1 cellular context compared by ENCODE assay signal in the genomic region with DNA sequence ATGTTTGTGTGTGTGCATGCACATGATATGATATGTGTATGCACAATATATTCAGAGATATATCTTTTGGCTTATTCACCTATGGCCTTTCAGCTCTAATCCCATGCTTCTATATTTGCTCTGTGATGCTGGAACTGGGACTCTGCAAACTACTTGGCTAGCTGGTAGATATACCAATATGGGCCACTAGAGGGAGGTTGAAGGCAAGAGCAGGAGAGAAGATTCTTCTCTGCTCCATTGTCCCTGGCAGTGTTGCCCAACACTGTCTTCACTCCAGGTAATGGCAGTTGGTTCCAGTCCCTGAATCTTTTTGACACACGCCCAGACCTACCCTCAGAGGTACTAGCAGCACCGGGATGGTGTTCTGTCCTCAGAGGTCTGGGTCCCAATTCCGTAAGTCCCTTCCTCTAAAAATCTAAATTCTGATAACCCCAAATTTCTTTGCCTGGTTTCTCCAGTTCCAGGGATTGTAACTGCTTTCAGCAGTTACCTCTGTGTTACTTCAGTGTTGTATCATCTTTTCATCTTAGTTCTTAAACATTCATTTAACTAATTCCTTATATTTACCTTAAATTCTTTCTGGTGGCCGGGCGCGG.
A peak's percentile ranks its signal among the peaks of the same experiment; 100 is the strongest.
TF ChIP-seq lines count a peak whose summit lies in the region.

No MANE protein-coding gene starts in this region.

TF ChIP-seq in IMR-90, 13 proteins besides CTCF, POLR2A, EP300 and RAD21 (continued from another document):
- TF ChIP-seq USF2 (IDR thresholded peaks at IDR 0.05; ENCODE audit: low read depth, low read length) (no peak), SMC3 (IDR thresholded peaks at IDR 0.05; ENCODE audit: low read depth, low read length) (peak; percentile 61), MAZ (IDR thresholded peaks at IDR 0.05; ENCODE audit: borderline replicate concordance, low read depth, low read length) (no peak), BHLHE40 (IDR thresholded peaks at IDR 0.05; ENCODE audit: low read depth, low read length) (no peak), RCOR1 (IDR thresholded peaks at IDR 0.05; ENCODE audit: insufficient replicate concordance, low read length) (no peak), MXI1 (IDR thresholded peaks at IDR 0.05; ENCODE audit: borderline replicate concordance, low read depth, low read length) (no peak), RFX5 (IDR thresholded peaks at IDR 0.05; ENCODE audit: low read depth, low read length) (no peak), CHD1 (IDR thresholded peaks at IDR 0.05; ENCODE audit: low read depth, low read length) (no peak), NFE2L2 (IDR thresholded peaks at IDR 0.05; ENCODE audit: low read depth, low read length) (no peak)
